In the genomic region with DNA sequence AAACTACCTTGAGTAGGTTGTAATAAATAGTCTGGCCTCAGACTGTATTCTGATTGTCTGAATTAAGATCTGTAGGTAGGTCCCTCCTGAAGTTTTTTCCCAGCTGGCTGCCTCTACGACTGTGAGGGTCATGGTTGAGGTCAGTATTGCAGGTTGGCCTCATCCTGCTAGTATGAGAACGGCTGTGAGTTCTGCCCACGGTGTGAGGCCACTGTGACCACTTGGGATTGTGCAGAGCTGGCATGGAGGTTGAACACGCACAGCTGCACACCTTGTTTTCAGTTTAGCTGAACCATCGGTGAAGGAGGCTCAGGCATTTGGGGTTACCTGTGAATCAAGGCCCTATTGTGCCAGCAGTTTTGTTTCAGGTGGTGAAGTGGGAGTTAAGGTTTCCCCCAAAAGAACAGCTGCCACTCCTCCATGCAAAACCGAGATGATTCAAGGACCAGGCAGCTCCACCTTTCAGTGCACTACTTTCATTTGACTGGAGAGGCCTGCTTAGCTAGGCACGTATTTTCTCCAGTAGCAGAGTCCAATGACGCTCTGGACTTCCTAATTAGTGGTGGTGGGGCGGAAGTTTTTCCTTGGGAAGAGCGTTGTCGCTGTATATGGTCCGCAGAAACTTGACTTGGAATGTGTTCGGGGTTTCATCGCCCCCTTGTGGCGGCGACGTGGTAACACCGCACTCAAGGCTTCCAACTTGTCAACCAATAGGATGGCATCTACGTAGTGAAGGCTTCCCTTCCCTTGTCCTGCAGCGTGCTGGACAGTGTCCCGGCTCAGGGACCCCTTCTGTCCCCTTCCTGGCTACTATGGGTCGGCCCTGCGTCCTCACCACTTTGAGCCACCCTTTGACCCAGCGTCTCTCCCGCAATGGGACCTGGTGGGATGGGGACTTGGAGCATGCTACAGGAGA, we compare ENCODE assay signal across 8 cellular contexts. TPM values are rescaled to one million over a fixed set of nuclear protein-coding genes. Genes with fewer than 3 reads are reported as not detected.
DNase-seq lines count a peak whose midpoint lies in the region; ATAC-seq lines count a peak whose summit lies in the region.

No MANE protein-coding gene starts in this region.

- peak; percentile 71 for ATAC-seq in HG02763 (IDR thresholded peaks at IDR 0.05; ENCODE audit: unreplicated experiment)
- ATAC-seq in activated CD8-positive, alpha-beta memory T cell treated with anti-CD3 and anti-CD28 coated beads, Interleukin-2, amount 10 ng/mL, durations not matched to agents 7 days and 5 days, result peak; percentile 80

- no peaks in the 10 kb centered on the region for H3K27me3 Mint-ChIP-seq in activated CD8-positive, alpha-beta memory T cell treated with anti-CD3 and anti-CD28 coated beads, Interleukin-2, amount 10 ng/mL, durations not matched to agents 7 days and 5 days
- H3K27me3 Mint-ChIP-seq in stimulated activated naive CD8-positive, alpha-beta T cell treated with anti-CD3 and anti-CD28 coated beads, Interleukin-15, Interleukin-2, amounts not matched to agents 100 ng/mL and 50 ng/mL, for 24 hours, result no peaks in the 10 kb centered on the region

- no peaks in the 10 kb centered on the region for H3K79me2 ChIP-seq in mesendoderm (ENCODE audit: control insufficient read depth, insufficient read depth, low read length)

- no peak overlapping the region for H3K4ac ChIP-seq in mesendoderm (ENCODE audit: low read depth, low read length)

- no peaks in the 10 kb centered on the region for H3K4me1 ChIP-seq in mesendoderm (ENCODE audit: control insufficient read depth, low read depth, low read length)

- no peaks in the 10 kb centered on the region for H3K79me1 ChIP-seq in mesendoderm (ENCODE audit: low read length)

- no peak overlapping the region for H2BK120ac ChIP-seq in mesendoderm (ENCODE audit: low read depth, low read length)

- H3K36me3 ChIP-seq in mesendoderm (ENCODE audit: control insufficient read depth, insufficient read depth, low read length), result no peaks in the 10 kb centered on the region

- no CpG with 5 or more reads among the region's 25 CpGs for WGBS in mesendoderm (ENCODE audit: extremely low coverage, insufficient coverage, low lambda C conversion rate)

- no peak overlapping the region for H3K23ac ChIP-seq in mesendoderm (ENCODE audit: low read length)

- CTCF ChIA-PET in activated CD8-positive, alpha-beta memory T cell treated with anti-CD3 and anti-CD28 coated beads, Interleukin-2, amount 10 ng/mL, durations not matched to agents 7 days and 5 days (lab: Charles Lee), result interaction anchor here (0.7 to 2.3 kb wide), 18 partner anchors 8 to 177 kb away, joined by 3 to 18 read pairs (median 4); a partner anchor contains a TSS

- peaks cover 14% of the 10 kb centered on the region for H3K36me3 Mint-ChIP-seq in activated CD8-positive, alpha-beta memory T cell treated with anti-CD3 and anti-CD28 coated beads, Interleukin-2, amount 10 ng/mL, durations not matched to agents 7 days and 5 days
- H3K36me3 Mint-ChIP-seq in stimulated activated naive CD8-positive, alpha-beta T cell treated with anti-CD3 and anti-CD28 coated beads, Interleukin-15, Interleukin-2, amounts not matched to agents 100 ng/mL and 50 ng/mL, for 24 hours (ENCODE audit: low read depth), result peaks cover 24% of the 10 kb centered on the region

- peak overlapping the region; percentile 47 for H3K9ac ChIP-seq in mesendoderm (ENCODE audit: low read length)

- peaks cover 40% of the 10 kb centered on the region for H3K4me1 Mint-ChIP-seq in activated CD8-positive, alpha-beta memory T cell treated with anti-CD3 and anti-CD28 coated beads, Interleukin-2, amount 10 ng/mL, durations not matched to agents 7 days and 5 days
- H3K4me1 Mint-ChIP-seq in stimulated activated naive CD8-positive, alpha-beta T cell treated with anti-CD3 and anti-CD28 coated beads, Interleukin-15, Interleukin-2, amounts not matched to agents 100 ng/mL and 50 ng/mL, for 24 hours (ENCODE audit: low read depth), result peaks cover 20% of the 10 kb centered on the region

- peak overlapping the region; percentile 49 for H3K56ac ChIP-seq in mesendoderm (ENCODE audit: low read length)

- no peak overlapping the region for H3K18ac ChIP-seq in mesendoderm (ENCODE audit: low read length)

- no peaks in the 10 kb centered on the region for H3K9me3 Mint-ChIP-seq in activated CD8-positive, alpha-beta memory T cell treated with anti-CD3 and anti-CD28 coated beads, Interleukin-2, amount 10 ng/mL, durations not matched to agents 7 days and 5 days (ENCODE audit: low read depth)
- no peaks in the 10 kb centered on the region for H3K9me3 Mint-ChIP-seq in stimulated activated naive CD8-positive, alpha-beta T cell treated with anti-CD3 and anti-CD28 coated beads, Interleukin-15, Interleukin-2, amounts not matched to agents 100 ng/mL and 50 ng/mL, for 24 hours

- peak overlapping the region; percentile 71 for H3K4me3 Mint-ChIP-seq in activated CD8-positive, alpha-beta memory T cell treated with anti-CD3 and anti-CD28 coated beads, Interleukin-2, amount 10 ng/mL, durations not matched to agents 7 days and 5 days
- peak overlapping the region; percentile 51 for H3K4me3 Mint-ChIP-seq in stimulated activated naive CD8-positive, alpha-beta T cell treated with anti-CD3 and anti-CD28 coated beads, Interleukin-15, Interleukin-2, amounts not matched to agents 100 ng/mL and 50 ng/mL, for 24 hours

- H2AK5ac ChIP-seq in mesendoderm (ENCODE audit: low read length), result no peak overlapping the region

- H4K5ac ChIP-seq in mesendoderm (ENCODE audit: low read length), result no peak overlapping the region

- H2BK5ac ChIP-seq in mesendoderm (ENCODE audit: low read length), result no peak overlapping the region

- no peak overlapping the region for H3K27ac ChIP-seq in mesendoderm (ENCODE audit: low read depth, low read length)

- H4K8ac ChIP-seq in mesendoderm (ENCODE audit: low read depth, low read length), result no peak overlapping the region

- no peak overlapping the region for H2BK15ac ChIP-seq in mesendoderm (replicated peaks; ENCODE audit: low read depth)

- H3K4me2 ChIP-seq in mesendoderm (ENCODE audit: low read length), result peak overlapping the region; percentile 29

- no peaks in the 10 kb centered on the region for H3K27me3 ChIP-seq in mesendoderm (ENCODE audit: insufficient read depth, low read length, poor library complexity)

- DNase-seq in NCI-H524 (lab: John Stamatoyannopoulos, UW), result peak; percentile 13 to 51
- no peak for DNase-seq in NCI-H524 treated with DMSO at 0.1 percent for 48 hours (lab: John Stamatoyannopoulos, UW)
- DNase-seq in NCI-H2227 treated with DMSO at 0.1 percent for 48 hours (lab: John Stamatoyannopoulos, UW), result peak; percentile 54
- peak; percentile 66 for DNase-seq in activated CD8-positive, alpha-beta memory T cell treated with anti-CD3 and anti-CD28 coated beads, Interleukin-2, amount 10 ng/mL, durations not matched to agents 7 days and 5 days
- DNase-seq in epidermal melanocyte (ENCODE audit: insufficient read length, low spot score), result peak; percentile 30
- DNase-seq in mesendoderm, result peak; percentile 85

- peak overlapping the region; percentile 77 for H3K27ac Mint-ChIP-seq in activated CD8-positive, alpha-beta memory T cell treated with anti-CD3 and anti-CD28 coated beads, Interleukin-2, amount 10 ng/mL, durations not matched to agents 7 days and 5 days
- H3K27ac Mint-ChIP-seq in stimulated activated naive CD8-positive, alpha-beta T cell treated with anti-CD3 and anti-CD28 coated beads, Interleukin-15, Interleukin-2, amounts not matched to agents 100 ng/mL and 50 ng/mL, for 24 hours, result peak overlapping the region; percentile 55

- H3K4me3 ChIP-seq in mesendoderm (ENCODE audit: low read length), result no peak overlapping the region

RNA-seq across cellular contexts. Expression of a gene that starts 13.8 kb away (rescaled TPM):
- 1 to 10 TPM; 3.4 to 3.7 TPM for total RNA-seq in activated CD8-positive, alpha-beta memory T cell treated with anti-CD3 and anti-CD28 coated beads, Interleukin-2, amount 10 ng/mL, durations not matched to agents 7 days and 5 days
- 6.4 TPM for polyA plus RNA-seq in mesendoderm (2013, experiment 1 of 2)
- 5.5 TPM for polyA plus RNA-seq in mesendoderm (2013, experiment 2 of 2)

RNA-seq across cellular contexts. Expression of a gene that starts 13.8 kb away (rescaled TPM):
- 10 to 100 TPM; 23.1 to 25.3 TPM for total RNA-seq in activated CD8-positive, alpha-beta memory T cell treated with anti-CD3 and anti-CD28 coated beads, Interleukin-2, amount 10 ng/mL, durations not matched to agents 7 days and 5 days
- polyA plus RNA-seq in mesendoderm (2013, experiment 1 of 2), result 18.8 TPM
- 21.3 TPM for polyA plus RNA-seq in mesendoderm (2013, experiment 2 of 2)

RNA-seq across cellular contexts. Expression of a gene that starts 14.2 kb away (rescaled TPM):
- total RNA-seq in activated CD8-positive, alpha-beta memory T cell treated with anti-CD3 and anti-CD28 coated beads, Interleukin-2, amount 10 ng/mL, durations not matched to agents 7 days and 5 days, result 10 to 100 TPM; 25.2 to 33.4 TPM
- 16.6 TPM for polyA plus RNA-seq in mesendoderm (2013, experiment 1 of 2)
- polyA plus RNA-seq in mesendoderm (2013, experiment 2 of 2), result 16.8 TPM

RNA-seq across cellular contexts. Expression of a gene that starts 30.5 kb away (rescaled TPM):
- 10 to 100 TPM; 44.3 to 52.6 TPM for total RNA-seq in activated CD8-positive, alpha-beta memory T cell treated with anti-CD3 and anti-CD28 coated beads, Interleukin-2, amount 10 ng/mL, durations not matched to agents 7 days and 5 days
- 49.6 TPM for polyA plus RNA-seq in mesendoderm (2013, experiment 1 of 2)
- polyA plus RNA-seq in mesendoderm (2013, experiment 2 of 2), result 49.6 TPM

RNA-seq across cellular contexts. Expression of a gene that starts 34.6 kb away (rescaled TPM):
- total RNA-seq in activated CD8-positive, alpha-beta memory T cell treated with anti-CD3 and anti-CD28 coated beads, Interleukin-2, amount 10 ng/mL, durations not matched to agents 7 days and 5 days, result 10 to 100 TPM; 12.7 to 15.0 TPM
- polyA plus RNA-seq in mesendoderm (2013, experiment 1 of 2), result 1.1 TPM
- polyA plus RNA-seq in mesendoderm (2013, experiment 2 of 2), result 1.3 TPM
